26 cellular contexts compared by ENCODE assay signal in the genomic region with DNA sequence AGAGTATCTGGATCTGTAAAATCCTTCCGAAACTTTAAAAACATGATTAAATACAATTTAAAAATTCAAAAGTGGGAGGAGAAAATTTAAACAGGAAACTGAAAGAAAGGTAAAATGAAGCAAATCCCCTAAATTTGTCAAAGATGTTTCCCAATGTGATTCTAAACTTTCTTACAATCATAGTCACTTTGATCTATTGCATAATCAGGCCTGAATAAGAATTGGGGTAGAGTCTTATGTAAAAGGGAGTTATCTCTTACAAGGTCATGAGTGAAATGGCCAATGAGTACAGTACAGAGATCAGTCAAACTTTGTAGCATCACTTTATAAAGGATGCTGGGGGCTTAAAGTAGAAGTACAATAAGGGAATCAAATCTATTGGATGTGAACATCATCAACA.
"Had no signal": no experiment of that assay in that cellular context is flagged by ENCODE, and none has a peak within 500 bp of the region (broad histone marks: within the 10 kb centered on the region; RNA-seq: fewer than 3 reads in every experiment).

No MANE protein-coding gene starts in this region.

- H3K27ac ChIP-seq: stomach, suprapubic skin, testis, thoracic aorta, thyroid gland, tibial artery, tibial nerve, transverse colon, upper lobe of left lung, upper lobe of right lung, uterus, vagina had no signal

- FAIRE-seq: urothelium cell line had no signal

- H3K36me3 ChIP-seq: stomach, suprapubic skin, thoracic aorta, thyroid gland, tibial artery, tibial nerve, transverse colon, upper lobe of left lung, upper lobe of right lung, uterus, vagina had no signal

- H3K4me1 ChIP-seq: stomach, suprapubic skin, testis, thyroid gland, tibial artery, tibial nerve, transverse colon, upper lobe of left lung, upper lobe of right lung, uterus, vagina had no signal

- H3K4me3 ChIP-seq: stomach, suprapubic skin, testis, thoracic aorta, thyroid gland, tibial artery, tibial nerve, transverse colon, upper lobe of left lung, upper lobe of right lung, uterus, vagina had no signal

- H3K9me3 ChIP-seq: stomach, suprapubic skin, testis, thoracic aorta, thyroid gland, tibial artery, tibial nerve, transverse colon, upper lobe of left lung, upper lobe of right lung, uterus, vagina had no signal

- DNase-seq: stimulated activated CD4-positive, alpha-beta T cell treated with anti-CD3 and anti-CD28 coated beads, Interleukin-2, amount 100 ng/mL, for 48 hours; stimulated activated CD4-positive, alpha-beta T cell treated with anti-CD3 and anti-CD28 coated beads, Interleukin-4, amount 100 ng/mL, for 1 hour; stimulated activated CD4-positive, alpha-beta T cell treated with anti-CD3 and anti-CD28 coated beads, Interleukin-4, amount 100 ng/mL, for 24 hours; stimulated activated CD4-positive, alpha-beta T cell treated with anti-CD3 and anti-CD28 coated beads, Interleukin-4, amount 100 ng/mL, for 4 hours; stimulated activated CD8-positive, alpha-beta memory T cell treated with anti-CD3 and anti-CD28 coated beads, Interleukin-4, amount 100 ng/mL, for 48 hours; stimulated activated naive B cell treated with anti-CD40 and anti-IgM and Interleukin-4, amounts not matched to agents 10 μg/mL and 1 μg/mL and 100 μg/mL, for 72 hours; stimulated activated naive CD4-positive, alpha-beta T cell; stimulated activated naive CD4-positive, alpha-beta T cell treated with Interleukin-2 at 50 U/mL for 16 hours; stimulated activated naive CD8-positive, alpha-beta T cell treated with anti-CD3 and anti-CD28 coated beads, Interleukin-15, amount 100 ng/mL, for 72 hours; stimulated activated naive CD8-positive, alpha-beta T cell treated with anti-CD3 and anti-CD28 coated beads, Interleukin-15, Interleukin-2, amounts not matched to agents 100 U/mL and 50 U/mL, for 24 hours; stomach; substantia nigra; testis; thyroid gland; tibial artery; transverse colon; upper lobe of left lung; upper lobe of right lung; uterus had no signal

- H3K27me3 ChIP-seq: stomach, suprapubic skin, testis, thyroid gland, tibial artery, tibial nerve, transverse colon, upper lobe of left lung, upper lobe of right lung, uterus, vagina had no signal

- ATAC-seq: stimulated activated effector memory CD8-positive, alpha-beta T cell treated with anti-CD3 and anti-CD28 coated beads, Interleukin-12 subunit alpha, Interleukin-12 subunit beta, amount 100 ng/mL, for 72 hours; stimulated activated memory B cell treated with anti-CD40 and anti-IgM and Interleukin-4, amounts not matched to agents 10 μg/mL and 1 μg/mL and 100 μg/mL, for 72 hours; stimulated activated naive B cell treated with anti-CD40 and anti-IgM and Interleukin-4, amounts not matched to agents 10 μg/mL and 1 μg/mL and 100 μg/mL, for 72 hours; stimulated activated naive CD8-positive, alpha-beta T cell treated with anti-CD3 and anti-CD28 coated beads, Interleukin-15, amount 100 ng/mL, for 72 hours; stimulated activated naive CD8-positive, alpha-beta T cell treated with anti-CD3 and anti-CD28 coated beads, Interleukin-15, Interleukin-2, amounts not matched to agents 100 U/mL and 50 U/mL, for 24 hours; upper lobe of right lung had no signal
